Comparison of ENCODE assay signal across 1 cellular context in the genomic region with DNA sequence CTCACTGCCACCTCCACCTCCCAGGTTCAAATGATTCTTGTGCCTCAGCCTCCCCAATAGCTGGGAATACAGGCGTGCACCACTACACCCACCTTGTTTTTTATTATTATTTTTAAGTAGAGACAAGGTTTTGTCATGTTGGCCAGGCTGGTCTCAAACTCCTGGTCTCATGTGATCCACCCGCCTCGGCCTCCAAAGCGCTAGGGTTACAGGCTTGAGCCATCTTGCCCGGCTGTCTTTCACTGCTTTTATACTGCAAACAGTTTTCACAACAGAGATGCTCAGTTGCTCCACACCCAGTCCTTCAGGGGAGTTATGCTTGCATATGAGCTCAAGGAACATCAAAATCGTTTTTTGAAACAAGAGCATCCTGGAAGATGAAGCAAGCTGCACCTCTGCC.
TF ChIP-seq lines count a peak whose summit lies in the region.

No MANE protein-coding gene starts in this region.

TF ChIP-seq in SK-N-SH, 30 proteins besides CTCF, POLR2A, EP300 and RAD21 (continued from another document):
- TF ChIP-seq, protein P1, sequence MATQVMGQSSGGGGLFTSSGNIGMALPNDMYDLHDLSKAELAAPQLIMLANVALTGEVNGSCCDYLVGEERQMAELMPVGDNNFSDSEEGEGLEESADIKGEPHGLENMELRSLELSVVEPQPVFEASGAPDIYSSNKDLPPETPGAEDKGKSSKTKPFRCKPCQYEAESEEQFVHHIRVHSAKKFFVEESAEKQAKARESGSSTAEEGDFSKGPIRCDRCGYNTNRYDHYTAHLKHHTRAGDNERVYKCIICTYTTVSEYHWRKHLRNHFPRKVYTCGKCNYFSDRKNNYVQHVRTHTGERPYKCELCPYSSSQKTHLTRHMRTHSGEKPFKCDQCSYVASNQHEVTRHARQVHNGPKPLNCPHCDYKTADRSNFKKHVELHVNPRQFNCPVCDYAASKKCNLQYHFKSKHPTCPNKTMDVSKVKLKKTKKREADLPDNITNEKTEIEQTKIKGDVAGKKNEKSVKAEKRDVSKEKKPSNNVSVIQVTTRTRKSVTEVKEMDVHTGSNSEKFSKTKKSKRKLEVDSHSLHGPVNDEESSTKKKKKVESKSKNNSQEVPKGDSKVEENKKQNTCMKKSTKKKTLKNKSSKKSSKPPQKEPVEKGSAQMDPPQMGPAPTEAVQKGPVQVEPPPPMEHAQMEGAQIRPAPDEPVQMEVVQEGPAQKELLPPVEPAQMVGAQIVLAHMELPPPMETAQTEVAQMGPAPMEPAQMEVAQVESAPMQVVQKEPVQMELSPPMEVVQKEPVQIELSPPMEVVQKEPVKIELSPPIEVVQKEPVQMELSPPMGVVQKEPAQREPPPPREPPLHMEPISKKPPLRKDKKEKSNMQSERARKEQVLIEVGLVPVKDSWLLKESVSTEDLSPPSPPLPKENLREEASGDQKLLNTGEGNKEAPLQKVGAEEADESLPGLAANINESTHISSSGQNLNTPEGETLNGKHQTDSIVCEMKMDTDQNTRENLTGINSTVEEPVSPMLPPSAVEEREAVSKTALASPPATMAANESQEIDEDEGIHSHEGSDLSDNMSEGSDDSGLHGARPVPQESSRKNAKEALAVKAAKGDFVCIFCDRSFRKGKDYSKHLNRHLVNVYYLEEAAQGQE (IDR thresholded peaks at IDR 0.05; ENCODE audit: low read depth, low read length), result no peak
- no peak for TF ChIP-seq JUND (IDR thresholded peaks at IDR 0.05)
- TF ChIP-seq RCOR1 (IDR thresholded peaks at IDR 0.05; ENCODE audit: low read length), result no peak
- TF ChIP-seq, protein P2, sequence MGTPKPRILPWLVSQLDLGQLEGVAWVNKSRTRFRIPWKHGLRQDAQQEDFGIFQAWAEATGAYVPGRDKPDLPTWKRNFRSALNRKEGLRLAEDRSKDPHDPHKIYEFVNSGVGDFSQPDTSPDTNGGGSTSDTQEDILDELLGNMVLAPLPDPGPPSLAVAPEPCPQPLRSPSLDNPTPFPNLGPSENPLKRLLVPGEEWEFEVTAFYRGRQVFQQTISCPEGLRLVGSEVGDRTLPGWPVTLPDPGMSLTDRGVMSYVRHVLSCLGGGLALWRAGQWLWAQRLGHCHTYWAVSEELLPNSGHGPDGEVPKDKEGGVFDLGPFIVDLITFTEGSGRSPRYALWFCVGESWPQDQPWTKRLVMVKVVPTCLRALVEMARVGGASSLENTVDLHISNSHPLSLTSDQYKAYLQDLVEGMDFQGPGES (IDR thresholded peaks at IDR 0.05; ENCODE audit: low read depth, low read length), result no peak
- TF ChIP-seq SMC3 (IDR thresholded peaks at IDR 0.05; ENCODE audit: low read depth, low read length), result no peak
TF ChIP-seq in SK-N-SH: peak in this region for 0.
